In genomic region chr7:100538654-100539435, GRCh38 we compare ENCODE assay signal across 8 cellular contexts. TPM values are rescaled to one million over a fixed set of nuclear protein-coding genes. Genes with fewer than 3 reads are reported as not detected.
DNase-seq lines count a peak whose midpoint lies in the region; ATAC-seq and TF ChIP-seq lines count a peak whose summit lies in the region.

Gene AGFG2, plus strand, starts transcription at chr7:100539203. Its CDS starts 144 bp downstream, at chr7:100539347.

- ATAC-seq in GM18499 (IDR thresholded peaks at IDR 0.05; ENCODE audit: insufficient read depth, unreplicated experiment): peak; percentile 81
- ATAC-seq in HG02943 (IDR thresholded peaks at IDR 0.05; ENCODE audit: low read depth, unreplicated experiment): peak; percentile 96
- peak; percentile 99 to 100 (median 100) for ATAC-seq in psoas muscle

- peaks cover 0 to 22% of the 10 kb centered on the region in 2 donors for H3K4me1 ChIP-seq in right atrium auricular region
- peaks cover 14% of the 10 kb centered on the region for H3K4me1 ChIP-seq in psoas muscle
- H3K4me1 ChIP-seq in vagina: peaks cover 30% of the 10 kb centered on the region

- 0% methylated on average over 51 to 60 of the region's 60 CpGs for WGBS in psoas muscle, 3 donors

- H3K27ac ChIP-seq in right atrium auricular region: peak within 1 kb of the TSS; percentile 67 to 78
- H3K27ac ChIP-seq in psoas muscle: peak within 1 kb of the TSS; percentile 65
- peak within 1 kb of the TSS; percentile 55 for H3K27ac ChIP-seq in vagina

- no peaks in the 10 kb centered on the region for H3K27me3 ChIP-seq in right atrium auricular region
- H3K27me3 ChIP-seq in psoas muscle (ENCODE audit: insufficient read depth in 3 of 3, low read length in 2 of 3): no peaks in the 10 kb centered on the region
- no peaks in the 10 kb centered on the region for H3K27me3 ChIP-seq in vagina

- intact Hi-C loops in T-helper 2 cell treated with Interferon-gamma antibody and Interleukin-4, amounts not matched to agents 100 ng/mL and 5 ng/mL, for 36 hours (cut with micrococcal nuclease): loop anchor here (1.0 to 2.0 kb wide), 8 partner anchors 11 to 134 kb away; partner anchors contain the start of genes FBXO24, GNB2, LRCH4 and MEPCE
- intact Hi-C loops in psoas muscle (cut with DNase I): no loop called here
- intact Hi-C loops in vagina (cut with DNase I): no loop called here

- H3K36me3 ChIP-seq in right atrium auricular region: no peaks in the 10 kb centered on the region
- no peaks in the 10 kb centered on the region for H3K36me3 ChIP-seq in psoas muscle (ENCODE audit: insufficient read depth in 1 of 2, low read depth in 1 of 2)
- H3K36me3 ChIP-seq in vagina: no peaks in the 10 kb centered on the region

- H3K4me3 ChIP-seq in right atrium auricular region (peak within 1 kb of the TSS; percentile 69 to 98), psoas muscle (peak within 1 kb of the TSS; percentile 85), vagina (peak within 1 kb of the TSS; percentile 82 to 83)

- TF ChIP-seq POLR2A in vagina (IDR thresholded peaks at IDR 0.05): peak in 1 of 2 donors; percentile 55

- no peaks in the 10 kb centered on the region for H3K9me3 ChIP-seq in right atrium auricular region
- no peaks in the 10 kb centered on the region for H3K9me3 ChIP-seq in psoas muscle
- no peaks in the 10 kb centered on the region for H3K9me3 ChIP-seq in vagina

- TF ChIP-seq CTCF in right atrium auricular region (IDR thresholded peaks at IDR 0.05) (no peak), psoas muscle (IDR thresholded peaks at IDR 0.05) (no peak), vagina (IDR thresholded peaks at IDR 0.05) (no peak)

- DNase-seq in NCI-H187 treated with DMSO at 0.1 percent for 48 hours (lab: John Stamatoyannopoulos, UW): peak; percentile 98
- DNase-seq in anterior cingulate cortex (lab: John Stamatoyannopoulos, UW): peak; percentile 97 to 100 (median 100)
- DNase-seq in right atrium auricular region (ENCODE audit: low spot score): peak; percentile 100
- peak; percentile 100 for DNase-seq in psoas muscle
- peak; percentile 100 for DNase-seq in vagina (ENCODE audit: extremely low spot score in 2 of 2)

RNA-seq across cellular contexts. Expression of gene AGFG2, which starts in this region (rescaled TPM):
- 39.2 and 41.3 TPM in 2 replicates for total RNA-seq in T-helper 2 cell treated with Interferon-gamma antibody and Interleukin-4, amounts not matched to agents 100 ng/mL and 5 ng/mL, for 36 hours
- total RNA-seq in right atrium auricular region: 10 to 100 TPM; 16.4 to 25.8 TPM
- 10 to 100 TPM in 1 of 4 donors, 1 to 10 TPM in 3; 5.3 to 14.7 (median 8.0) TPM for total RNA-seq in psoas muscle
- polyA plus RNA-seq in psoas muscle: 10 to 100 TPM in 1 of 3 donors, 1 to 10 TPM in 2; 4.8 to 12.6 (median 8.9) TPM
- 37.6 TPM for total RNA-seq in vagina

Comparison
In these comparisons a context has a peak if more than half of its experiments do, and no peak if none do; other contexts are left out.
1. Peak in every context shown above with its lines: DNase-seq, ATAC-seq, H3K4me3 ChIP-seq and H3K27ac ChIP-seq.